ENCODE assay signal across 8 cellular contexts in genomic region chr15:38252481-38253311, GRCh38. TPM values are rescaled to one million over a fixed set of nuclear protein-coding genes. Genes with fewer than 3 reads are reported as not detected.
DNase-seq lines count a peak whose midpoint lies in the region; ATAC-seq and TF ChIP-seq lines count a peak whose summit lies in the region.

Gene SPRED1 (plus strand): TSS chr15:38252836. CDS start chr15:38253186, 350 bp downstream.

- peaks cover 47% of the 10 kb centered on the region for H4K20me1 ChIP-seq in smooth muscle cell (ENCODE audit: low read depth)

- peak within 1 kb of the TSS; percentile 96 for H3K4me2 ChIP-seq in smooth muscle cell

- peak within 1 kb of the TSS; percentile 92 for H2AFZ ChIP-seq in smooth muscle cell (ENCODE audit: low read depth)

- H3K36me3 ChIP-seq in kidney epithelial cell (ENCODE audit: control insufficient read depth, insufficient read depth, low read length) = no peaks in the 10 kb centered on the region
- no peaks in the 10 kb centered on the region for H3K36me3 ChIP-seq in smooth muscle cell (ENCODE audit: low read depth)

- no peak for TF ChIP-seq CTCF in kidney epithelial cell (IDR thresholded peaks at IDR 0.05; ENCODE audit: insufficient read depth, low read length, poor library complexity, severe bottlenecking)
- no peak for TF ChIP-seq CTCF in smooth muscle cell (IDR thresholded peaks at IDR 0.05; ENCODE audit: borderline replicate concordance, insufficient read depth, poor library complexity, severe bottlenecking)

- H3K4me1 ChIP-seq in smooth muscle cell (ENCODE audit: low read depth) = peaks cover 42% of the 10 kb centered on the region

- H3K79me2 ChIP-seq in smooth muscle cell (ENCODE audit: low read depth) = peaks cover 51% of the 10 kb centered on the region

- H3K4me3 Mint-ChIP-seq in T-helper 2 cell treated with Interferon-gamma antibody and Interleukin-4, amounts not matched to agents 5 μg/mL and 100 μg/mL, for 36 hours = peak within 1 kb of the TSS; percentile 86

- peak; percentile 34 for ATAC-seq in GM19324 (IDR thresholded peaks at IDR 0.05; ENCODE audit: low FRiP score, unreplicated experiment)
- ATAC-seq in HG03457 (IDR thresholded peaks at IDR 0.05; ENCODE audit: unreplicated experiment) = peak; percentile 35

- DNase-seq in C1 segment of cervical spinal cord (lab: John Stamatoyannopoulos, UW) (peak in 13 of 14 donors; percentile 29 to 89 (median 79)), cerebellar cortex (ENCODE audit: low spot score) (peak; percentile 34), kidney epithelial cell (ENCODE audit: low read depth) (no peak), smooth muscle cell (lab: John Stamatoyannopoulos, UW; ENCODE audit: unreplicated experiment) (peak; percentile 57), NOMO-1 treated with DMSO at 0.1 percent for 48 hours (lab: John Stamatoyannopoulos, UW; ENCODE audit: unreplicated experiment) (no peak)
- DNase-seq in T-helper 2 cell treated with Interferon-gamma antibody and Interleukin-4, amounts not matched to agents 5 μg/mL and 100 μg/mL, for 36 hours (ENCODE audit: low spot score) = peak; percentile 6

- 0% methylated on average over 24 of the region's 73 CpGs for WGBS in smooth muscle cell (ENCODE audit: low lambda C conversion rate)

- no peaks in the 10 kb centered on the region for H3K36me3 Mint-ChIP-seq in T-helper 2 cell treated with Interferon-gamma antibody and Interleukin-4, amounts not matched to agents 5 μg/mL and 100 μg/mL, for 36 hours (ENCODE audit: low read depth)

- peaks cover 25% of the 10 kb centered on the region for H3K4me1 Mint-ChIP-seq in T-helper 2 cell treated with Interferon-gamma antibody and Interleukin-4, amounts not matched to agents 5 μg/mL and 100 μg/mL, for 36 hours (ENCODE audit: low read depth)

- H3K27ac ChIP-seq in smooth muscle cell (ENCODE audit: low read depth) = peak within 1 kb of the TSS; percentile 97

- H3K27me3 ChIP-seq in kidney epithelial cell (ENCODE audit: control insufficient read depth, insufficient read depth, low read length) (no peaks in the 10 kb centered on the region), smooth muscle cell (ENCODE audit: low read depth) (no peaks in the 10 kb centered on the region)

- peak within 1 kb of the TSS; percentile 47 for H3K27ac Mint-ChIP-seq in T-helper 2 cell treated with Interferon-gamma antibody and Interleukin-4, amounts not matched to agents 5 μg/mL and 100 μg/mL, for 36 hours

- H3F3A ChIP-seq in smooth muscle cell (ENCODE audit: low read depth) = peaks cover 16% of the 10 kb centered on the region

- peaks cover 62% of the 10 kb centered on the region for H3K27me3 Mint-ChIP-seq in T-helper 2 cell treated with Interferon-gamma antibody and Interleukin-4, amounts not matched to agents 5 μg/mL and 100 μg/mL, for 36 hours (ENCODE audit: low read depth)

- H3K9ac ChIP-seq in smooth muscle cell (ENCODE audit: low read depth) = peak within 1 kb of the TSS; percentile 92

- H3K9me3 ChIP-seq in smooth muscle cell (replicated peaks; ENCODE audit: low read depth) = no peaks in the 10 kb centered on the region

- H3K4me3 ChIP-seq in kidney epithelial cell (ENCODE audit: low read depth, low read length) (peak within 1 kb of the TSS; percentile 82), smooth muscle cell (peak within 1 kb of the TSS; percentile 88)

- H3K9me3 Mint-ChIP-seq in T-helper 2 cell treated with Interferon-gamma antibody and Interleukin-4, amounts not matched to agents 5 μg/mL and 100 μg/mL, for 36 hours = no peaks in the 10 kb centered on the region

RNA-seq across cellular contexts. Expression of gene SPRED1, which starts in this region (rescaled TPM):
- total RNA-seq in kidney epithelial cell = 20.4 and 22.0 TPM in 2 replicates
- total RNA-seq in smooth muscle cell = 53.0 and 56.5 TPM in 2 replicates
- 15.6 and 22.2 TPM in 2 replicates for polyA plus RNA-seq in smooth muscle cell

Comparison
In these comparisons a context has a peak if more than half of its experiments do, and no peak if none do; other contexts are left out.
1. DNase-seq: peak in C1 segment of cervical spinal cord (13 of 14), T-helper 2 cell treated with Interferon-gamma antibody and Interleukin-4, amounts not matched to agents 5 μg/mL and 100 μg/mL, for 36 hours (single experiment), cerebellar cortex (single experiment) and smooth muscle cell (single experiment); none in kidney epithelial cell (single experiment) and NOMO-1 treated with DMSO at 0.1 percent for 48 hours (single experiment).